Comparison of ENCODE assay signal across 8 cellular contexts in the genomic region with DNA sequence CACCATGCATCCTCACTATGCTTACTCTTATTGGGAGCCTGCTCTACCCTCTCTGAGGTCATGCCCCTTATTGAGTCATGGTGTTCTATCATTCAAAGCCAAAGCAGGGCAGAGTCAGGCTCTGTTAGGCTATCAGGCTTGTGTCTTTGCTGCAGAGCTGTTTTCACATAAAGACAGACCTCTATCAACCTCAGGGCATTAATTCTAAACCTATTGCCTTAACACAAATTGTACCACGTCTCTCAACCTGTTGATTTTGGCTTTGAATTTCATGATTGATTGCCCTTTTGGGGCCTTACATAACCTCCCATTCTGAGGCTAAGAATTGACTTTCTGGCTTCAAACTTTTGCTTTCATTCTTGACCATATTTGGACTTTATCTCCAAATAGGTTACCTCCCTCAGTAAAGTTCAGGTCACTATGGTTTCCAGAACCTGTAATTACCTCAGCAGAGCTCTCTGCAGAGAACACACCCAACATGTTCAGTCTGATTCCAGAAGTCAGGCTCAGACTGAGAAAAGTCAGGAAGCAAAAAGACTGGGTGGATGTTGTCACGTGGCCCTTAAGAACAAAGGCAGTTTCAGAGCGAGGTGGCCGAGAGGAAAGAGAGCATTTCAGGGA.
DNase-seq lines count a peak whose midpoint lies in the region; ATAC-seq and TF ChIP-seq lines count a peak whose summit lies in the region.

No MANE protein-coding gene starts in this region.

- peaks cover 7 to 9% of the 10 kb centered on the region in 2 experiments for H3K4me1 Mint-ChIP-seq in H9
- H3K4me1 Mint-ChIP-seq in stimulated activated effector memory CD8-positive, alpha-beta T cell treated with anti-CD3 and anti-CD28 coated beads, Interleukin-12 subunit alpha, Interleukin-12 subunit beta, amount 100 ng/mL, for 72 hours, result no peaks in the 10 kb centered on the region

- no peaks in the 10 kb centered on the region for H3K27me3 Mint-ChIP-seq in H9 (ENCODE audit: low read depth)

- H4K8ac ChIP-seq in H9 (replicated peaks; ENCODE audit: insufficient read length, low read depth, low read length), result no peak overlapping the region

- H2BK15ac ChIP-seq in H9 (ENCODE audit: low read depth, low read length), result no peak overlapping the region

- H3K4me1 ChIP-seq in muscle layer of colon (ENCODE audit: insufficient read depth, low read length) (peaks cover 46% of the 10 kb centered on the region), H9 (ENCODE audit: insufficient read depth, low read length) (no peaks in the 10 kb centered on the region)

- no peak overlapping the region for H4K5ac ChIP-seq in H9 (ENCODE audit: insufficient read length, low read depth, low read length)

- no peak overlapping the region for H3T11ph ChIP-seq in H9 (ENCODE audit: low read length)

- H3K36me3 Mint-ChIP-seq in H9 (ENCODE audit: insufficient read depth in 1 of 3, low read depth in 3 of 3), result no peaks in the 10 kb centered on the region
- H3K36me3 Mint-ChIP-seq in stimulated activated effector memory CD8-positive, alpha-beta T cell treated with anti-CD3 and anti-CD28 coated beads, Interleukin-12 subunit alpha, Interleukin-12 subunit beta, amount 100 ng/mL, for 72 hours, result no peaks in the 10 kb centered on the region

- H3K79me2 ChIP-seq in H9 (ENCODE audit: insufficient read depth, low read length), result no peaks in the 10 kb centered on the region

- no peak for ATAC-seq in stimulated activated effector memory CD8-positive, alpha-beta T cell treated with anti-CD3 and anti-CD28 coated beads, Interleukin-12 subunit alpha, Interleukin-12 subunit beta, amount 100 ng/mL, for 72 hours

- H3K27ac ChIP-seq in muscle layer of colon (ENCODE audit: low read depth, low read length) (peak overlapping the region; percentile 35), H9 (ENCODE audit: insufficient read length, low read depth, low read length) (no peak overlapping the region)

- H3K4me2 ChIP-seq in H9 (ENCODE audit: insufficient read depth, insufficient read length, low read length), result no peak overlapping the region

- H3K4me3 Mint-ChIP-seq in H9, result no peak overlapping the region
- no peak overlapping the region for H3K4me3 Mint-ChIP-seq in stimulated activated effector memory CD8-positive, alpha-beta T cell treated with anti-CD3 and anti-CD28 coated beads, Interleukin-12 subunit alpha, Interleukin-12 subunit beta, amount 100 ng/mL, for 72 hours

- H3K27me3 ChIP-seq in muscle layer of colon (ENCODE audit: control insufficient read depth in 1 of 2, insufficient read depth in 2 of 2, low read length in 2 of 2), result no peaks in the 10 kb centered on the region
- no peaks in the 10 kb centered on the region for H3K27me3 ChIP-seq in H9 (ENCODE audit: insufficient read depth, low read length)

- no peak overlapping the region for H2BK20ac ChIP-seq in H9 (ENCODE audit: low read depth, low read length, poor library complexity, severe bottlenecking)

- no peak overlapping the region for H2BK5ac ChIP-seq in H9 (ENCODE audit: insufficient read length, low read length)

- H3K4ac ChIP-seq in H9 (ENCODE audit: low read depth, low read length), result no peak overlapping the region

- no peak overlapping the region for H2BK120ac ChIP-seq in H9 (ENCODE audit: low read depth, low read length, poor library complexity, severe bottlenecking)

- no peak overlapping the region for H3K4me3 ChIP-seq in muscle layer of colon (ENCODE audit: low read depth in 1 of 2, low read length in 2 of 2)

- no peak overlapping the region for H3K14ac ChIP-seq in H9 (ENCODE audit: insufficient read depth, low read length)

- H2AFZ ChIP-seq in H9 (ENCODE audit: low read length), result no peak overlapping the region

- no peaks in the 10 kb centered on the region for H3K23me2 ChIP-seq in H9 (ENCODE audit: insufficient read length, low read depth, low read length, poor library complexity, severe bottlenecking)

- no CpG with 5 or more reads among the region's 4 CpGs for WGBS in H9 (ENCODE audit: extremely low coverage, insufficient read length, low lambda C conversion rate)

- no peak overlapping the region for H2AK5ac ChIP-seq in H9 (ENCODE audit: insufficient read length, low read length)

- H4K91ac ChIP-seq in H9 (ENCODE audit: insufficient read length, low read depth, low read length), result no peak overlapping the region

- DNase-seq in AG20443 (ENCODE audit: low spot score) (peak; percentile 38), LHCN-M2 (ENCODE audit: low read depth) (peak; percentile 88), erythroblast (lab: John Stamatoyannopoulos, UW) (peak; percentile 65 to 73), H9 (no peak), activated gamma-delta T cell treated with Interleukin-2 at 50 U/mL for 16 hours (no peak)
- DNase-seq in stimulated activated CD4-positive, alpha-beta T cell treated with anti-CD3 and anti-CD28 coated beads, Interleukin-4, amount 100 ng/mL, for 4 hours, result no peak
- no peak for DNase-seq in stimulated activated effector memory CD8-positive, alpha-beta T cell treated with anti-CD3 and anti-CD28 coated beads, Interleukin-12 subunit alpha, Interleukin-12 subunit beta, amount 100 ng/mL, for 72 hours (ENCODE audit: low spot score in 2 of 2)

- H3K9me3 ChIP-seq in muscle layer of colon (ENCODE audit: low read length) (no peaks in the 10 kb centered on the region), H9 (ENCODE audit: control insufficient read depth, low read depth, low read length) (no peaks in the 10 kb centered on the region)

- H3K27ac Mint-ChIP-seq in H9, result peak overlapping the region in 1 of 3 experiments; percentile 4; a peak in 2 of 7 replicates
- H3K27ac Mint-ChIP-seq in stimulated activated effector memory CD8-positive, alpha-beta T cell treated with anti-CD3 and anti-CD28 coated beads, Interleukin-12 subunit alpha, Interleukin-12 subunit beta, amount 100 ng/mL, for 72 hours, result no peak overlapping the region

- no peak overlapping the region for H3K18ac ChIP-seq in H9 (ENCODE audit: insufficient read length, low read depth, low read length)

- no peaks in the 10 kb centered on the region for H3K9me3 Mint-ChIP-seq in H9
- no peaks in the 10 kb centered on the region for H3K9me3 Mint-ChIP-seq in stimulated activated effector memory CD8-positive, alpha-beta T cell treated with anti-CD3 and anti-CD28 coated beads, Interleukin-12 subunit alpha, Interleukin-12 subunit beta, amount 100 ng/mL, for 72 hours

- no peak overlapping the region for H3K23ac ChIP-seq in H9 (ENCODE audit: insufficient read length, low read depth, low read length)

- H3K79me1 ChIP-seq in H9 (ENCODE audit: insufficient read depth, low read depth, low read length, poor library complexity, severe bottlenecking), result no peaks in the 10 kb centered on the region

- H3K9ac ChIP-seq in muscle layer of colon (ENCODE audit: low read length), result no peak overlapping the region
- no peak overlapping the region for H3K9ac ChIP-seq in H9 (ENCODE audit: extremely low read depth, insufficient read length, low read length)

- TF ChIP-seq POLR2A in erythroblast (IDR thresholded peaks at IDR 0.05; ENCODE audit: low read length), result no peak

- no peak overlapping the region for H3K56ac ChIP-seq in H9 (ENCODE audit: insufficient read length, low read depth, low read length)

- no peaks in the 10 kb centered on the region for H4K20me1 ChIP-seq in H9 (ENCODE audit: control insufficient read depth, insufficient read depth, insufficient read length)

- H3K36me3 ChIP-seq in muscle layer of colon (ENCODE audit: insufficient read depth, low read length), result no peaks in the 10 kb centered on the region

- no peak overlapping the region for H2BK12ac ChIP-seq in H9 (ENCODE audit: insufficient read length, low read depth, low read length)

- TF ChIP-seq CTCF in H9 (conservative IDR thresholded peaks at IDR 0.05), result no peak

Comparison
In these comparisons a context has a peak if more than half of its experiments do, and no peak if none do; other contexts are left out.
1. DNase-seq: peak in AG20443 (single experiment), LHCN-M2 (single experiment) and erythroblast (2 of 2); none in H9 (single experiment), stimulated activated CD4-positive, alpha-beta T cell treated with anti-CD3 and anti-CD28 coated beads, Interleukin-4, amount 100 ng/mL, for 4 hours (0 of 2), stimulated activated effector memory CD8-positive, alpha-beta T cell treated with anti-CD3 and anti-CD28 coated beads, Interleukin-12 subunit alpha, Interleukin-12 subunit beta, amount 100 ng/mL, for 72 hours (0 of 2) and activated gamma-delta T cell treated with Interleukin-2 at 50 U/mL for 16 hours (single experiment).